ENCODE assay signal across 22 cellular contexts in genomic region chr14:64364907-64365306, GRCh38. TPM values are rescaled to one million over a fixed set of nuclear protein-coding genes. Genes with fewer than 3 reads are reported as not detected.
DNase-seq lines count a peak whose midpoint lies in the region; ATAC-seq, FAIRE-seq and TF ChIP-seq lines count a peak whose summit lies in the region.
"Had no signal": no experiment of that assay in that cellular context is flagged by ENCODE, and none has a peak within 500 bp of the region (broad histone marks: within the 10 kb centered on the region; RNA-seq: fewer than 3 reads in every experiment).

No MANE protein-coding gene starts in this region.

- no peak for TF ChIP-seq CTCF in cardiac fibroblast (IDR thresholded peaks at IDR 0.05; ENCODE audit: low read depth, low read length)
- no peak for TF ChIP-seq CTCF in keratinocyte (optimal IDR thresholded peaks at IDR 0.05 in 1 of 3, IDR thresholded peaks at IDR 0.05 in 1 of 3, conservative IDR thresholded peaks at IDR 0.05 in 1 of 3; ENCODE audit: extremely low read depth in 1 of 3, insufficient read depth in 2 of 3, low read length in 3 of 3)

- no peak overlapping the region for H3K4me2 ChIP-seq in keratinocyte (ENCODE audit: control insufficient read depth, extremely low read depth, insufficient read depth, low read depth, low read length)

- no peaks in the 10 kb centered on the region for H3K79me2 ChIP-seq in keratinocyte (ENCODE audit: control insufficient read depth, insufficient read depth, low read length)

- no peaks in the 10 kb centered on the region for H3K36me3 ChIP-seq in keratinocyte (ENCODE audit: control insufficient read depth in 2 of 2, extremely low read depth in 1 of 2, insufficient read depth in 2 of 2, low read length in 2 of 2)
- H3K36me3 ChIP-seq: tibial nerve had no signal

- DNase-seq in ELR (ENCODE audit: low read depth) (peak; percentile 76), OCI-M1 (lab: John Stamatoyannopoulos, UW) (peak; percentile 18), cardiac fibroblast (ENCODE audit: low read depth in 2 of 2) (peak; percentile 26 to 63), keratinocyte (ENCODE audit: low read depth, low spot score) (no peak), GF-D8 (lab: John Stamatoyannopoulos, UW) (no peak)
- DNase-seq: ACHN; activated T-cell treated with anti-CD3 and anti-CD28 coated beads, Interleukin-2, amount 50 U/mL, for 48 hours; GDM1; GOT3; natural killer cell; NCI-H2107; NCI-H510A; NK-92 treated with Interleukin-12 subunit alpha and Interleukin-12 subunit beta, amount 100 ng/mL, for 24 hours; stimulated activated naive CD4-positive, alpha-beta T cell treated with Interleukin-2 at 50 U/mL for 16 hours had no signal

- no peak for ATAC-seq in HG02973 (IDR thresholded peaks at IDR 0.05; ENCODE audit: unreplicated experiment)
- ATAC-seq in HG03378 (IDR thresholded peaks at IDR 0.05; ENCODE audit: unreplicated experiment) = no peak
- no peak for ATAC-seq in GM21528 (IDR thresholded peaks at IDR 0.05; ENCODE audit: low FRiP score, unreplicated experiment)
- ATAC-seq: natural killer cell had no signal

- peak; percentile 29 for FAIRE-seq in keratinocyte (lab: Jason Lieb, UNC)
- FAIRE-seq: D721Med had no signal

- H3K4me1 ChIP-seq in keratinocyte (ENCODE audit: control insufficient read depth, extremely low read depth, insufficient read depth, low read length) = peaks cover 13% of the 10 kb centered on the region
- H3K4me1 ChIP-seq: tibial nerve had no signal

- H4K20me1 ChIP-seq in keratinocyte (ENCODE audit: control insufficient read depth, extremely low read depth, insufficient read depth, low read length) = no peaks in the 10 kb centered on the region

- no peak overlapping the region for H3K9ac ChIP-seq in keratinocyte (ENCODE audit: control insufficient read depth, extremely low read depth, insufficient read depth, low read length)

- H3K9me1 ChIP-seq in keratinocyte (ENCODE audit: control insufficient read depth, extremely low read depth, insufficient read depth, low read length) = no peaks in the 10 kb centered on the region

- no peak overlapping the region for H2AFZ ChIP-seq in keratinocyte (ENCODE audit: control insufficient read depth, low read length)

- dilution Hi-C loops in keratinocyte (cut with MboI; ENCODE audit: extremely low pct_ligation_motif_present, low sequenced_read_pairs) = no loop called here

- no peaks in the 10 kb centered on the region for H3K9me3 ChIP-seq in keratinocyte (ENCODE audit: control insufficient read depth, low read depth, low read length)
- H3K9me3 ChIP-seq: tibial nerve had no signal

- H3K27me3 ChIP-seq in keratinocyte (ENCODE audit: control insufficient read depth, extremely low read depth, insufficient read depth, low read length) = no peaks in the 10 kb centered on the region
- H3K27me3 ChIP-seq: tibial nerve had no signal

- no peak overlapping the region for H3K4me3 ChIP-seq in cardiac fibroblast (replicated peaks in 1 of 2; ENCODE audit: low read depth in 2 of 2, low read length in 2 of 2)
- no peak overlapping the region for H3K4me3 ChIP-seq in keratinocyte (ENCODE audit: control insufficient read depth in 2 of 3, extremely low read depth in 1 of 3, insufficient read depth in 2 of 3, low read depth in 1 of 3, low read length in 3 of 3)
- H3K4me3 ChIP-seq: coronary artery, skin epidermis, tibial nerve had no signal

- H3K27ac ChIP-seq in keratinocyte (ENCODE audit: control insufficient read depth, insufficient read depth, low read length) = no peak overlapping the region
- H3K27ac ChIP-seq: C4-2B, coronary artery, skin epidermis, tibial nerve had no signal

RNA-seq across cellular contexts. Expression of gene MTHFD1, which starts 23.2 kb away (rescaled TPM):
- 35.5 to 74.2 TPM (median 63.2 TPM) in 3 replicates for polyA plus RNA-seq in keratinocyte
- 18.8 TPM for polyA plus RNA-seq in keratinocyte (2011; ENCODE audit: low read depth)
- polyA plus RNA-seq in keratinocyte (2011; cell fraction: cytosol; rRNA removed) = 32.2 and 36.1 TPM in 2 replicates
- polyA plus RNA-seq in keratinocyte (2011; cell fraction: nucleus; rRNA removed) = 62.0 and 70.8 TPM in 2 replicates
- 31.9 and 108 TPM in 2 replicates for polyA plus RNA-seq in keratinocyte (2012; ENCODE audit: low replicate concordance)
- 53.9 to 101 TPM (median 74.2 TPM) in 3 replicates for polyA minus RNA-seq in keratinocyte
- polyA minus RNA-seq in keratinocyte (2011; cell fraction: cytosol; rRNA and poly(A)+ RNA removed) = 77.9 TPM
- polyA minus RNA-seq in keratinocyte (2011; cell fraction: nucleus; rRNA and poly(A)+ RNA removed) = 41.5 and 71.6 TPM in 2 replicates

Comparison
In these comparisons a context has a peak if more than half of its experiments do, and no peak if none do; other contexts are left out.
1. DNase-seq: peak in ELR (single experiment), OCI-M1 (single experiment) and cardiac fibroblast (2 of 2); none in keratinocyte (single experiment) and GF-D8 (single experiment).